In genomic region chr9:133429641-133430161, GRCh38 we compare ENCODE assay signal across 8 cellular contexts. TPM values are rescaled to one million over a fixed set of nuclear protein-coding genes. Genes with fewer than 3 reads are reported as not detected.
DNase-seq lines count a peak whose midpoint lies in the region; ATAC-seq and TF ChIP-seq lines count a peak whose summit lies in the region.

No MANE protein-coding gene starts in this region.

- peaks cover 0 to 4% of the 10 kb centered on the region in 2 donors for H3K27me3 ChIP-seq in right atrium auricular region
- peaks cover 0 to 9% (median 3%) of the 10 kb centered on the region in 4 donors for H3K27me3 ChIP-seq in upper lobe of left lung

- H3K4me1 Mint-ChIP-seq in activated naive CD8-positive, alpha-beta T cell treated with anti-CD3 and anti-CD28 coated beads for 36 hours = peaks cover 2% of the 10 kb centered on the region
- H3K4me1 Mint-ChIP-seq in activated T-helper 17 cell treated with anti-CD3 and anti-CD28 coated beads, Interleukin-2, amount 50 U/mL, for 72 hours = no peaks in the 10 kb centered on the region

- H3K4me1 ChIP-seq in right atrium auricular region (peaks cover 0 to 18% of the 10 kb centered on the region in 2 donors), upper lobe of left lung (peaks cover 7 to 22% (median 10%) of the 10 kb centered on the region in 4 donors)

- no peak for TF ChIP-seq POLR2A in upper lobe of left lung (IDR thresholded peaks at IDR 0.05)

- no peak for TF ChIP-seq EP300 in upper lobe of left lung (IDR thresholded peaks at IDR 0.05)

- H3K4me3 Mint-ChIP-seq in activated naive CD8-positive, alpha-beta T cell treated with anti-CD3 and anti-CD28 coated beads for 36 hours = peak overlapping the region; percentile 51
- H3K4me3 Mint-ChIP-seq in activated T-helper 17 cell treated with anti-CD3 and anti-CD28 coated beads, Interleukin-2, amount 50 U/mL, for 72 hours = no peak overlapping the region

- H3K4me3 ChIP-seq in right atrium auricular region (no peak overlapping the region), upper lobe of left lung (no peak overlapping the region)

- DNase-seq in Right ventricle myocardium superior = peak; percentile 61
- DNase-seq in right atrium auricular region (ENCODE audit: low spot score) = no peak
- peak; percentile 16 for DNase-seq in activated naive CD8-positive, alpha-beta T cell treated with anti-CD3 and anti-CD28 coated beads for 36 hours
- DNase-seq in iPS-NIHi11 (ENCODE audit: low spot score) = peak; percentile 97
- peak in 1 of 2 donors; percentile 85 for DNase-seq in upper lobe of left lung
- no peak for DNase-seq in ureter (ENCODE audit: low spot score)
- DNase-seq in KBM-7 = no peak

- no peaks in the 10 kb centered on the region for H3K9me3 Mint-ChIP-seq in activated naive CD8-positive, alpha-beta T cell treated with anti-CD3 and anti-CD28 coated beads for 36 hours
- H3K9me3 Mint-ChIP-seq in activated T-helper 17 cell treated with anti-CD3 and anti-CD28 coated beads, Interleukin-2, amount 50 U/mL, for 72 hours = no peaks in the 10 kb centered on the region

- TF ChIP-seq CTCF in right atrium auricular region (IDR thresholded peaks at IDR 0.05) (peak in 1 of 2 donors; percentile 52), upper lobe of left lung (IDR thresholded peaks at IDR 0.05) (peak in 4 of 6 experiments; percentile 13 to 30 (median 24))

- no peaks in the 10 kb centered on the region for H3K36me3 ChIP-seq in right atrium auricular region
- no peaks in the 10 kb centered on the region for H3K36me3 ChIP-seq in upper lobe of left lung

- in situ Hi-C loops in KBM-7 (cut with MboI; ENCODE audit: low pct_unique_long_range_greater_than_20kb, low sequenced_read_pairs) = no loop called here

- H3K27me3 Mint-ChIP-seq in activated naive CD8-positive, alpha-beta T cell treated with anti-CD3 and anti-CD28 coated beads for 36 hours = peaks cover 45% of the 10 kb centered on the region
- peaks cover 17% of the 10 kb centered on the region for H3K27me3 Mint-ChIP-seq in activated T-helper 17 cell treated with anti-CD3 and anti-CD28 coated beads, Interleukin-2, amount 50 U/mL, for 72 hours

- no peaks in the 10 kb centered on the region for H3K36me3 Mint-ChIP-seq in activated naive CD8-positive, alpha-beta T cell treated with anti-CD3 and anti-CD28 coated beads for 36 hours
- no peaks in the 10 kb centered on the region for H3K36me3 Mint-ChIP-seq in activated T-helper 17 cell treated with anti-CD3 and anti-CD28 coated beads, Interleukin-2, amount 50 U/mL, for 72 hours (ENCODE audit: low read depth)

- H3K27ac Mint-ChIP-seq in activated naive CD8-positive, alpha-beta T cell treated with anti-CD3 and anti-CD28 coated beads for 36 hours = no peak overlapping the region
- H3K27ac Mint-ChIP-seq in activated T-helper 17 cell treated with anti-CD3 and anti-CD28 coated beads, Interleukin-2, amount 50 U/mL, for 72 hours = no peak overlapping the region

- H3K27ac ChIP-seq in right atrium auricular region (no peak overlapping the region), upper lobe of left lung (no peak overlapping the region)

- 25 to 52% methylated on average over 6 to 49 of the region's 49 CpGs for WGBS in upper lobe of left lung, 2 donors

- ATAC-seq in Right ventricle myocardium superior (ENCODE audit: poor library complexity) (peak; percentile 66), upper lobe of left lung (ENCODE audit: low FRiP score in 2 of 2) (peak in 1 of 2 donors; percentile 34)
- no peak for ATAC-seq in activated T-helper 17 cell treated with anti-CD3 and anti-CD28 coated beads, Interleukin-2, amount 50 U/mL, for 72 hours (replicated peaks)

- intact Hi-C loops in Right ventricle myocardium superior (cut with DNase I) = no loop called here

- H3K9me3 ChIP-seq in right atrium auricular region (no peaks in the 10 kb centered on the region), upper lobe of left lung (no peaks in the 10 kb centered on the region)

RNA-seq across cellular contexts. Expression of gene ADAMTS13, which starts 7.5 kb away (rescaled TPM):
- total RNA-seq in Right ventricle myocardium superior (2.8 TPM), right atrium auricular region (1 to 10 TPM; 2.0 to 2.4 TPM), upper lobe of left lung (1 to 10 TPM; 1.4 to 9.4 (median 2.5) TPM), ureter (3.5 TPM)
- 1 to 10 TPM; 1.0 to 1.5 TPM for total RNA-seq in activated naive CD8-positive, alpha-beta T cell treated with anti-CD3 and anti-CD28 coated beads for 36 hours
- 1 to 10 TPM; 1.2 to 3.9 TPM for total RNA-seq in activated T-helper 17 cell treated with anti-CD3 and anti-CD28 coated beads, Interleukin-2, amount 50 U/mL, for 72 hours

RNA-seq across cellular contexts. Expression of gene REXO4, which starts 11.9 kb away (rescaled TPM):
- total RNA-seq in Right ventricle myocardium superior = 18.0 TPM
- total RNA-seq in right atrium auricular region = 10 to 100 TPM; 13.4 to 13.8 TPM
- 10 to 100 TPM; 45.3 to 47.7 TPM for total RNA-seq in activated naive CD8-positive, alpha-beta T cell treated with anti-CD3 and anti-CD28 coated beads for 36 hours
- total RNA-seq in upper lobe of left lung = 10 to 100 TPM; 14.7 to 34.3 (median 23.1) TPM
- 19.5 TPM for total RNA-seq in ureter
- total RNA-seq in activated T-helper 17 cell treated with anti-CD3 and anti-CD28 coated beads, Interleukin-2, amount 50 U/mL, for 72 hours = 10 to 100 TPM; 26.1 to 36.5 TPM

RNA-seq across cellular contexts. Expression of gene CACFD1, which starts 30.1 kb away (rescaled TPM):
- 12.9 TPM for total RNA-seq in Right ventricle myocardium superior
- total RNA-seq in right atrium auricular region = 10 to 100 TPM; 11.9 to 12.4 TPM
- total RNA-seq in activated naive CD8-positive, alpha-beta T cell treated with anti-CD3 and anti-CD28 coated beads for 36 hours = 1 to 10 TPM in 1 of 2 experiments, under 1 TPM in 1; 0.54 to 1.4 TPM
- 10 to 100 TPM; 31.1 to 52.8 (median 38.5) TPM for total RNA-seq in upper lobe of left lung
- total RNA-seq in ureter = 24.9 TPM
- total RNA-seq in activated T-helper 17 cell treated with anti-CD3 and anti-CD28 coated beads, Interleukin-2, amount 50 U/mL, for 72 hours = 1 to 10 TPM in 1 of 2 donors, under 1 TPM in 1; 0.41 to 3.0 TPM

RNA-seq across cellular contexts. Expression of gene SLC2A6, which starts 49.2 kb away (rescaled TPM):
- total RNA-seq in Right ventricle myocardium superior (2.9 TPM), right atrium auricular region (1 to 10 TPM; 4.3 to 5.2 TPM), upper lobe of left lung (10 to 100 TPM in 2 of 6 donors, 1 to 10 TPM in 4; 5.2 to 17.2 (median 7.5) TPM), ureter (19.6 TPM)
- total RNA-seq in activated naive CD8-positive, alpha-beta T cell treated with anti-CD3 and anti-CD28 coated beads for 36 hours = 1 to 10 TPM; 8.9 to 9.3 TPM
- total RNA-seq in activated T-helper 17 cell treated with anti-CD3 and anti-CD28 coated beads, Interleukin-2, amount 50 U/mL, for 72 hours = 1 to 10 TPM; 1.2 to 1.4 TPM

RNA-seq across cellular contexts. Expression of gene STKLD1, which starts 53.5 kb away (rescaled TPM):
- 0.27 TPM for total RNA-seq in Right ventricle myocardium superior
- under 1 TPM in 1 of 2 donors, not detected in 1; 0.90 TPM for total RNA-seq in right atrium auricular region
- under 1 TPM; 0.16 to 0.31 TPM for total RNA-seq in activated naive CD8-positive, alpha-beta T cell treated with anti-CD3 and anti-CD28 coated beads for 36 hours
- 1 to 10 TPM in 3 of 6 donors, under 1 TPM in 1, not detected in 2; 0.59 to 3.1 (median 1.6) TPM for total RNA-seq in upper lobe of left lung
- 0.75 TPM for total RNA-seq in ureter
- total RNA-seq in activated T-helper 17 cell treated with anti-CD3 and anti-CD28 coated beads, Interleukin-2, amount 50 U/mL, for 72 hours = under 1 TPM in 1 of 2 donors, not detected in 1; 0.77 TPM

Comparison
In these comparisons a context has a peak if more than half of its experiments do, and no peak if none do; other contexts are left out.
1. DNase-seq: peak in Right ventricle myocardium superior (single experiment), activated naive CD8-positive, alpha-beta T cell treated with anti-CD3 and anti-CD28 coated beads for 36 hours (single experiment) and iPS-NIHi11 (single experiment); none in right atrium auricular region (single experiment), ureter (single experiment) and KBM-7 (single experiment).